ENCODE assay signal across 1 cellular context in the genomic region with DNA sequence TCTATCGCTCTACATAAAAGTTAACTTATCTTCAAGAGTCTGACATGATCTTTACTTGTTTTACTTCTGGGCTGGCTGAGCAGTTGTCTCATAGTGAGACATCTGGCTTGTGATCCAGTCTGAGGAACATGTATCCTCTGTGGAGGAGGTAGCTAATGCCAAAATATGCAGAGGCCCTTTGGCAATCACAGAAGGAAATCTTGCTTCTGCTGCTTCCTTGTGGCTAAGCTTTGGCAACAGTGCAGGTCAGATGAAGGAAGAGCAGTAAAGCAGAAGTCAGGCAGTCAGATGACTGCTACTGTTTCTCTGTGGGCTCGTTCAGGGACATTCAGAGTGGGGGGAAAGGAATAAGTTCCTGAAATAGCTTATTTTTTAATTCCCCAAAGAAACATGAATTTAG.
TF ChIP-seq lines count a peak whose summit lies in the region.

No MANE protein-coding gene starts in this region.

TF ChIP-seq in GM23338, 12 proteins besides CTCF, POLR2A, EP300 and RAD21 (continued from another document):
- TF ChIP-seq, protein P1, sequence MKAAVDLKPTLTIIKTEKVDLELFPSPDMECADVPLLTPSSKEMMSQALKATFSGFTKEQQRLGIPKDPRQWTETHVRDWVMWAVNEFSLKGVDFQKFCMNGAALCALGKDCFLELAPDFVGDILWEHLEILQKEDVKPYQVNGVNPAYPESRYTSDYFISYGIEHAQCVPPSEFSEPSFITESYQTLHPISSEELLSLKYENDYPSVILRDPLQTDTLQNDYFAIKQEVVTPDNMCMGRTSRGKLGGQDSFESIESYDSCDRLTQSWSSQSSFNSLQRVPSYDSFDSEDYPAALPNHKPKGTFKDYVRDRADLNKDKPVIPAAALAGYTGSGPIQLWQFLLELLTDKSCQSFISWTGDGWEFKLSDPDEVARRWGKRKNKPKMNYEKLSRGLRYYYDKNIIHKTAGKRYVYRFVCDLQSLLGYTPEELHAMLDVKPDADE (IDR thresholded peaks at IDR 0.05), result no peak
- TF ChIP-seq EZH2 (IDR thresholded peaks at IDR 0.05; ENCODE audit: low read depth, unreplicated experiment), result no peak
- TF ChIP-seq ZNF114 (CRISPR knock-in tag; IDR thresholded peaks at IDR 0.05), result no peak
- no peak for TF ChIP-seq STAT1 (IDR thresholded peaks at IDR 0.05; ENCODE audit: unreplicated experiment)
- no peak for TF ChIP-seq ZNF331 (CRISPR knock-in tag; IDR thresholded peaks at IDR 0.05; ENCODE audit: low read depth)
- no peak for TF ChIP-seq EZH2phosphoT487 (IDR thresholded peaks at IDR 0.05; ENCODE audit: unreplicated experiment)
- no peak for TF ChIP-seq JUNB (IDR thresholded peaks at IDR 0.05; ENCODE audit: unreplicated experiment)
- no peak for TF ChIP-seq POLR2AphosphoS5 (IDR thresholded peaks at IDR 0.05; ENCODE audit: low read depth)
